ENCODE assay signal across 8 cellular contexts in genomic region chr22:43110927-43111623, GRCh38. TPM values are rescaled to one million over a fixed set of nuclear protein-coding genes. Genes with fewer than 3 reads are reported as not detected.
DNase-seq lines count a peak whose midpoint lies in the region; ATAC-seq and TF ChIP-seq lines count a peak whose summit lies in the region.

No MANE protein-coding gene starts in this region.

- TF ChIP-seq CTCF in CD4-positive, alpha-beta T cell (IDR thresholded peaks at IDR 0.05) = no peak
- no peak for TF ChIP-seq CTCF in WTC11 (IDR thresholded peaks at IDR 0.05)
- TF ChIP-seq CTCF in tibial artery (IDR thresholded peaks at IDR 0.05) = no peak

- no peaks in the 10 kb centered on the region for H3K9me3 Mint-ChIP-seq in CD4-positive, alpha-beta T cell
- H3K9me3 Mint-ChIP-seq in WTC11 = no peaks in the 10 kb centered on the region

- ATAC-seq in CD4-positive, alpha-beta T cell (ENCODE audit: poor library complexity) = peak; percentile 88
- peak; percentile 15 for ATAC-seq in HG02840 (IDR thresholded peaks at IDR 0.05; ENCODE audit: low FRiP score, unreplicated experiment)
- peak; percentile 37 for ATAC-seq in WTC11
- ATAC-seq in HG03457 (IDR thresholded peaks at IDR 0.05; ENCODE audit: unreplicated experiment) = no peak

- no peaks in the 10 kb centered on the region for H3K27me3 Mint-ChIP-seq in CD4-positive, alpha-beta T cell
- H3K27me3 Mint-ChIP-seq in WTC11 (ENCODE audit: low read depth) = peaks cover 76% of the 10 kb centered on the region

- intact Hi-C loops in CD4-positive, alpha-beta T cell (cut with DNase I, micrococcal nuclease) = loop anchor here (2.0 to 5.0 kb wide), 2 partner anchors 76 kb away; partner anchors contain the start of gene TTLL12 (in 2 of the 2)
- intact Hi-C loops in tibial artery (cut with DNase I; ENCODE audit: low total_unique reads) = no loop called here

- H3K9me3 ChIP-seq in CD4-positive, alpha-beta T cell (ENCODE audit: control insufficient read depth, low read length) = no peaks in the 10 kb centered on the region
- H3K9me3 ChIP-seq in duodenal mucosa (ENCODE audit: control insufficient read depth in 1 of 2, low read length in 2 of 2) (no peaks in the 10 kb centered on the region), tibial artery (no peaks in the 10 kb centered on the region)

- H3K4me1 ChIP-seq in duodenal mucosa (ENCODE audit: control insufficient read depth in 1 of 2, insufficient read depth in 2 of 2, low read length in 2 of 2) = peaks cover 20 to 27% of the 10 kb centered on the region in 2 donors
- H3K4me1 ChIP-seq in tibial artery = peaks cover 5 to 20% (median 19%) of the 10 kb centered on the region in 4 donors

- H3K27ac ChIP-seq in CD4-positive, alpha-beta T cell (ENCODE audit: low read depth, low read length) = no peak overlapping the region
- H3K27ac ChIP-seq in duodenal mucosa (ENCODE audit: low read depth, low read length) = no peak overlapping the region
- no peak overlapping the region for H3K27ac ChIP-seq in tibial artery

- H3K36me3 Mint-ChIP-seq in CD4-positive, alpha-beta T cell (ENCODE audit: low read depth) = no peaks in the 10 kb centered on the region
- H3K36me3 Mint-ChIP-seq in WTC11 = no peaks in the 10 kb centered on the region

- POLR2A ChIA-PET in CD4-positive, alpha-beta T cell (lab: Charles Lee) = interaction anchor here (0.9 to 1.3 kb wide), 4 partner anchors 26 to 96 kb away, joined by 3 to 6 read pairs (median 5); partner anchors contain the start of genes PACSIN2 and TTLL12
- POLR2A ChIA-PET in WTC11 (lab: Charles Lee) = interaction anchor here (0.6 kb wide), 1 partner anchor 23 kb away, joined by 5 read pairs; no protein-coding TSS in a partner anchor

- H3K36me3 ChIP-seq in duodenal mucosa (ENCODE audit: control insufficient read depth in 1 of 2, insufficient read depth in 2 of 2, low read length in 2 of 2) (no peaks in the 10 kb centered on the region), tibial artery (no peaks in the 10 kb centered on the region)

- peak overlapping the region; percentile 51 for H3K27ac Mint-ChIP-seq in CD4-positive, alpha-beta T cell
- H3K27ac Mint-ChIP-seq in WTC11 = no peak overlapping the region

- peak; percentile 14 to 63 (median 39) for DNase-seq in CD4-positive, alpha-beta T cell
- DNase-seq in WTC11 (ENCODE audit: low spot score) (peak; percentile 45), mucosa of gallbladder (ENCODE audit: low spot score) (peak; percentile 47), tibial artery (no peak), cortex of kidney (lab: John Stamatoyannopoulos, UW) (no peak)

- H3K4me3 ChIP-seq in duodenal mucosa (ENCODE audit: low read depth in 1 of 2, low read length in 2 of 2) = peak overlapping the region; percentile 62 to 74
- peak overlapping the region; percentile 45 to 61 for H3K4me3 ChIP-seq in tibial artery

- CTCF ChIA-PET in CD4-positive, alpha-beta T cell (lab: Charles Lee) = no interaction called here
- CTCF ChIA-PET in WTC11 (lab: Charles Lee) = interaction anchor here (0.7 to 2.3 kb wide), 4 partner anchors 32 to 118 kb away, joined by 3 to 5 read pairs (median 4); partner anchors contain the start of gene MCAT

- peaks cover 9% of the 10 kb centered on the region for H3K4me1 Mint-ChIP-seq in CD4-positive, alpha-beta T cell (ENCODE audit: low read depth)
- peaks cover 10% of the 10 kb centered on the region; the same call in 1 of the 2 replicates for H3K4me1 Mint-ChIP-seq in WTC11

- peak overlapping the region; percentile 44 to 70 for H3K9ac ChIP-seq in duodenal mucosa (ENCODE audit: low read depth in 1 of 2, low read length in 2 of 2)

- peak overlapping the region; percentile 84 for H3K4me3 Mint-ChIP-seq in CD4-positive, alpha-beta T cell
- peak overlapping the region; percentile 69 for H3K4me3 Mint-ChIP-seq in WTC11

- no peaks in the 10 kb centered on the region for H3K27me3 ChIP-seq in CD4-positive, alpha-beta T cell (ENCODE audit: control insufficient read depth, insufficient read depth, low read length)
- H3K27me3 ChIP-seq in duodenal mucosa (ENCODE audit: control insufficient read depth in 1 of 2, insufficient read depth in 2 of 2, low read length in 2 of 2) (peaks cover 4 to 6% of the 10 kb centered on the region in 2 donors), tibial artery (peaks cover 0 to 60% of the 10 kb centered on the region in 2 donors)

TF ChIP-seq in WTC11, 78 proteins besides CTCF, POLR2A, EP300 and RAD21 (continues in another document):
- TF ChIP-seq ZSCAN18 (CRISPR knock-in tag; IDR thresholded peaks at IDR 0.05) (no peak), E2F5 (CRISPR knock-in tag; IDR thresholded peaks at IDR 0.05) (no peak), IRF2 (CRISPR knock-in tag; IDR thresholded peaks at IDR 0.05; ENCODE audit: borderline replicate concordance, low read depth) (no peak), FOXK1 (CRISPR knock-in tag; IDR thresholded peaks at IDR 0.05) (no peak), FOXP1 (CRISPR knock-in tag; IDR thresholded peaks at IDR 0.05; ENCODE audit: borderline replicate concordance) (peak; percentile 70; the same call in 1 of the 2 replicates), ETV6 (CRISPR knock-in tag; IDR thresholded peaks at IDR 0.05) (no peak), NFYB (CRISPR knock-in tag; conservative IDR thresholded peaks at IDR 0.05; ENCODE audit: low read depth) (no peak), TP53 (CRISPR knock-in tag; IDR thresholded peaks at IDR 0.05) (no peak), ZNF219 (CRISPR knock-in tag; IDR thresholded peaks at IDR 0.05; ENCODE audit: borderline replicate concordance) (no peak), ZNF396 (CRISPR knock-in tag; IDR thresholded peaks at IDR 0.05; ENCODE audit: borderline replicate concordance) (no peak), SOX15 (CRISPR knock-in tag; IDR thresholded peaks at IDR 0.05) (no peak), PREB (CRISPR knock-in tag; IDR thresholded peaks at IDR 0.05; ENCODE audit: borderline replicate concordance) (no peak), MYBL2 (CRISPR knock-in tag; IDR thresholded peaks at IDR 0.05) (no peak), PRRX2 (CRISPR knock-in tag; IDR thresholded peaks at IDR 0.05) (no peak), IRF1 (CRISPR knock-in tag; IDR thresholded peaks at IDR 0.05) (no peak), ERG (CRISPR knock-in tag; IDR thresholded peaks at IDR 0.05) (no peak), MAX (CRISPR knock-in tag; IDR thresholded peaks at IDR 0.05) (peak; percentile 51)

RNA-seq across cellular contexts. Expression of gene BIK, which starts 0.5 kb away (rescaled TPM):
- 1 to 10 TPM; 1.6 to 2.1 TPM for total RNA-seq in CD4-positive, alpha-beta T cell
- 3.0 to 3.9 TPM (median 3.2 TPM) in 3 replicates for total RNA-seq in WTC11 (2021)
- 19.0 TPM for total RNA-seq in mucosa of gallbladder

RNA-seq across cellular contexts. Expression of gene TTLL1, which starts 21.9 kb away (rescaled TPM):
- 1 to 10 TPM; 2.6 to 2.8 TPM for total RNA-seq in CD4-positive, alpha-beta T cell
- total RNA-seq in WTC11 (2021) = 5.5 to 9.6 TPM (median 8.4 TPM) in 3 replicates
- 5.9 TPM for total RNA-seq in mucosa of gallbladder

RNA-seq across cellular contexts. Expression of gene MCAT, which starts 32.1 kb away (rescaled TPM):
- total RNA-seq in CD4-positive, alpha-beta T cell = 10 to 100 TPM; 16.1 to 18.0 TPM
- 16.2 to 18.5 TPM (median 16.6 TPM) in 3 replicates for total RNA-seq in WTC11 (2021)
- total RNA-seq in mucosa of gallbladder = 29.3 TPM

RNA-seq across cellular contexts. Expression of gene TSPO, which starts 40.3 kb away (rescaled TPM):
- 10 to 100 TPM; 43.8 to 45.6 TPM for total RNA-seq in CD4-positive, alpha-beta T cell
- total RNA-seq in WTC11 (2021) (21.9 to 28.6 TPM (median 23.8 TPM) in 3 replicates), mucosa of gallbladder (322 TPM)

Comparison
In these comparisons a context has a peak if more than half of its experiments do, and no peak if none do; other contexts are left out.
1. DNase-seq: peak in CD4-positive, alpha-beta T cell (10 of 10), WTC11 (single experiment) and mucosa of gallbladder (single experiment); none in tibial artery (0 of 2) and cortex of kidney (single experiment).